Comparison of ENCODE assay signal across 11 cellular contexts in the genomic region with DNA sequence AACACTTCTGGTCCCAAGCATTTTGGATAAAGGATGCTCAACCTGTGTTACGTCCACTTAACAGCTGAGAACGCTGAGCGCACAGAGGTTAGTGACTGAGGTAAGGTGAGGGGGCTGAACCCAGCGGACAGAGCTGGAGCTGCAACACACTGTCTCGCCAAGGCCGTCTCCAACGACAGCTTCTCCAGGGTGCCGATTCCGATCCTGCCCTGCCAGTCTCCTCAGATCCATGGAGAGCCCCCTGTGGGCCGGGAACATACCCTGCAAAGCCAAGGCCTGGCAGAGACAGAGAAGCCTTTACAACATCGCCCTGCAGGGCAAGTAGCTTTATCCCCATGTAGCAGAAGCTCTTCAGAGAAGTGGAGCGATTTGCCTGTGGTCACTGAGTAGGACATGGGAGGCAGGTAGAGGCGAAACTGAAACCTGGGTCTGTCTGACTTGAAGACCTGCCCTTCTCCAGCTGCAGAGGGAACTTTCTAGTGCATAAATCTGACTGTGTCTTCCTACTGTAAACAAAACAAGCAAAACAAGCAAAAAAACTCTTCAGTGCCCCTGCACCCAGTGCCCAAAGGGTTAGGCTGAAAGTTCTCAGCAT.
A peak's percentile ranks its signal among the peaks of the same experiment; 100 is the strongest.
DNase-seq lines count a peak whose midpoint lies in the region; ATAC-seq and TF ChIP-seq lines count a peak whose summit lies in the region.
"Had no signal": no experiment of that assay in that cellular context is flagged by ENCODE, and none has a peak within 500 bp of the region (broad histone marks: within the 10 kb centered on the region; RNA-seq: fewer than 3 reads in every experiment).

No MANE protein-coding gene starts in this region.

- H3K4me1 Mint-ChIP-seq in T-helper 2 cell treated with Interferon-gamma antibody and Interleukin-4, amounts not matched to agents 5 μg/mL and 100 μg/mL, for 36 hours (ENCODE audit: low read depth), result peaks cover 9% of the 10 kb centered on the region

- no peak overlapping the region for H3K4me3 Mint-ChIP-seq in T-helper 2 cell treated with Interferon-gamma antibody and Interleukin-4, amounts not matched to agents 5 μg/mL and 100 μg/mL, for 36 hours
- H3K4me3 Mint-ChIP-seq: activated naive CD8-positive, alpha-beta T cell had no signal

- ATAC-seq in GM21737 (IDR thresholded peaks at IDR 0.05; ENCODE audit: unreplicated experiment), result no peak
- no peak for ATAC-seq in GM21360 (IDR thresholded peaks at IDR 0.05; ENCODE audit: unreplicated experiment)

- no peaks in the 10 kb centered on the region for H3K36me3 Mint-ChIP-seq in T-helper 2 cell treated with Interferon-gamma antibody and Interleukin-4, amounts not matched to agents 5 μg/mL and 100 μg/mL, for 36 hours (ENCODE audit: low read depth)
- H3K36me3 Mint-ChIP-seq: activated naive CD8-positive, alpha-beta T cell had no signal

- in situ Hi-C loops in GM13976 (cut with MboI; ENCODE audit: low sequenced_read_pairs, unreplicated experiment), result loop anchor here (10.0 kb wide), 2 partner anchors 74 to 114 kb away; partner anchors contain the start of gene SCUBE1

- DNase-seq in AG10803 (ENCODE audit: low read depth) (no peak), GM13976 (ENCODE audit: low spot score) (peak; percentile 59), NCI-H69 (lab: John Stamatoyannopoulos, UW) (peak; percentile 31), foreskin melanocyte (peak; percentile 10), glomerular visceral epithelial cell (ENCODE audit: extremely low spot score) (no peak)
- no peak for DNase-seq in T-helper 2 cell treated with Interferon-gamma antibody and Interleukin-4, amounts not matched to agents 5 μg/mL and 100 μg/mL, for 36 hours (ENCODE audit: low spot score)
- DNase-seq: NCI-H2171 treated with DMSO at 0.1 percent for 48 hours had no signal

- H3K9me3 Mint-ChIP-seq in T-helper 2 cell treated with Interferon-gamma antibody and Interleukin-4, amounts not matched to agents 5 μg/mL and 100 μg/mL, for 36 hours, result no peaks in the 10 kb centered on the region

- H3K4me3 ChIP-seq in AG10803 (ENCODE audit: low read length), result no peak overlapping the region
- H3K4me3 ChIP-seq: SJSA1 had no signal

- no peaks in the 10 kb centered on the region for H3K27me3 Mint-ChIP-seq in T-helper 2 cell treated with Interferon-gamma antibody and Interleukin-4, amounts not matched to agents 5 μg/mL and 100 μg/mL, for 36 hours (ENCODE audit: low read depth)

- H3K27ac Mint-ChIP-seq in T-helper 2 cell treated with Interferon-gamma antibody and Interleukin-4, amounts not matched to agents 5 μg/mL and 100 μg/mL, for 36 hours, result no peak overlapping the region
- H3K27ac Mint-ChIP-seq: activated naive CD8-positive, alpha-beta T cell had no signal

- TF ChIP-seq CTCF in AG10803 (conservative IDR thresholded peaks at IDR 0.05; ENCODE audit: low read length) (peak; percentile 27), GM13976 (IDR thresholded peaks at IDR 0.05; ENCODE audit: borderline replicate concordance, control extremely low read depth, extremely low read depth, insufficient read depth, missing control alignments) (no peak)

Comparison
In these comparisons a context has a peak if more than half of its experiments do, and no peak if none do; other contexts are left out.
1. DNase-seq: peak in GM13976 (single experiment), NCI-H69 (single experiment) and foreskin melanocyte (single experiment); none in AG10803 (single experiment), glomerular visceral epithelial cell (single experiment) and T-helper 2 cell treated with Interferon-gamma antibody and Interleukin-4, amounts not matched to agents 5 μg/mL and 100 μg/mL, for 36 hours (single experiment).